ENCODE assay signal across 8 cellular contexts in the genomic region with DNA sequence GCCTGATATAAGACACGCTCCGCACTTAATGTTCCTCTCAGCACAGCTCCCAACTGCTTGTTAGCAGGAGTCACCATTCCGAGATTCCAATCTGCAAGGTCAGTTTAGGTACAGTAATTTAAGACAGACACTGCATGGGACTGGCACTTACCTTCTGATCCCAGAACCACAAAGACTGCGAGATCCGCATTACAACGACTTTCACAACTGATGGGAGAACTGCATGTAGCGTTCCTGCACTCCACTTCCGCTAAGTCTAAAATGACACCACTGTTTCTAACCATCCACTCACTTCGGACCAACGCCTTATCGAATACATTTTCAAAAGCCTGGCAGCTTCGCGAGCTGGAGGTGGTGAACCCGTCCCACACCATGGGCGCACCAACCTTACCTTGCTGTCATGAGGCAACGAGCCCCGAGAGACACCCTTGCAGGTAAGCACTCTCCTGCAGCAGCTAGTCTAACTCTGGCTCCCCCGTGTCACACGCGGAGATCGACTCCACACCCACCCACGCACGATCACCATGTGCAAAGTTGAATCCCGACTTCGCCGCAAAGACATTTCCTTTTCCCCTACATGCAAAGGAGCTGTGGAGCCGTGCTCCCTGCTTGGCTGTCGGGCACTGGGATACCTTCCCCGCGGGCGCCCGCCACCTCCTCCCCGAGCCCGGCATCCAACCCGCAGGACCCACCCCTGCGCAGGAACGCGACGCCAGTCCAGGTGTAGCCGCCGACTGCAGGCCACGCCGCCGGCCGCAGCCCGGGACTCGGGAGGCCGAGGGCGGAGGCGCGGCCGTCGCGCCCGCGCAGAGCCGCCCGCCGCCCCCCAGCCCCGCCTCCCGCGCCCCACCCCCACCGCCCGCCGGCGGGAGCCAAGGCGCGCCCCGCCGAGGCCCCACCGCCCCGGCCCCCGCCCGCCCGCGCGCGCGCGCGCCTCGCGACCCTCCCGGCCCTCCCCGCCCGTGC.
DNase-seq lines count a peak whose midpoint lies in the region; ATAC-seq lines count a peak whose summit lies in the region.

No MANE protein-coding gene starts in this region.

- H3K27ac ChIP-seq in layer of hippocampus (ENCODE audit: low read depth, low read length): peak overlapping the region; percentile 90

- ATAC-seq in HG02798 (IDR thresholded peaks at IDR 0.05; ENCODE audit: poor library complexity, unreplicated experiment): peak; percentile 52

- H3K27me3 ChIP-seq in layer of hippocampus (ENCODE audit: control insufficient read depth, insufficient read depth, low read length): no peaks in the 10 kb centered on the region

- DNase-seq in NCI-H1694 treated with DMSO at 0.1 percent for 48 hours (lab: John Stamatoyannopoulos, UW) (peak; percentile 19), NCI-H1694 (lab: John Stamatoyannopoulos, UW) (no peak), NCI-H146 treated with DMSO at 0.1 percent for 48 hours (lab: John Stamatoyannopoulos, UW; ENCODE audit: unreplicated experiment) (peak; percentile 51), cerebellar cortex (ENCODE audit: low spot score) (peak; percentile 33)
- DNase-seq in activated CD4-positive, CD25-positive, alpha-beta regulatory T cell treated with anti-CD3 and anti-CD28 coated beads, Interleukin-2, amount 50 U/mL, for 16 hours (ENCODE audit: low read depth, low spot score): peak; percentile 4
- peak; percentile 46 to 52 for DNase-seq in stimulated activated CD4-positive, alpha-beta T cell treated with anti-CD3 and anti-CD28 coated beads, Interleukin-1b, Interleukin-23, amount 100 ng/mL, for 4 hours (ENCODE audit: low read depth in 2 of 2)
